In genomic region chr21:36149788-36150187, GRCh38 we compare ENCODE assay signal across 2 cellular contexts.
A peak's percentile ranks its signal among the peaks of the same experiment; 100 is the strongest.
TF ChIP-seq lines count a peak whose summit lies in the region.

No MANE protein-coding gene starts in this region.

TF ChIP-seq in HEK293, 187 proteins besides CTCF, POLR2A, EP300 and RAD21:
- peak; percentile 87 for TF ChIP-seq ZNF121 (tag by site-specific recombination; IDR thresholded peaks at IDR 0.05)
- no peak for TF ChIP-seq ZNF48 (tag by site-specific recombination; IDR thresholded peaks at IDR 0.05)

TF ChIP-seq in GM12878, 131 proteins besides CTCF, POLR2A, EP300 and RAD21:
- TF ChIP-seq PAX8 (IDR thresholded peaks at IDR 0.05) = no peak
- no peak for TF ChIP-seq RUNX3 (IDR thresholded peaks at IDR 0.05; ENCODE audit: low read length)
- no peak for TF ChIP-seq STAT1 (conservative IDR thresholded peaks at IDR 0.05)
- TF ChIP-seq ZNF622 (IDR thresholded peaks at IDR 0.05) = no peak
- TF ChIP-seq HDAC2 (IDR thresholded peaks at IDR 0.05) = no peak
- TF ChIP-seq MAX (IDR thresholded peaks at IDR 0.05; ENCODE audit: low read depth, low read length) = no peak
- no peak for TF ChIP-seq NBN (IDR thresholded peaks at IDR 0.05)
- TF ChIP-seq NKRF (conservative IDR thresholded peaks at IDR 0.05) = no peak
- no peak for TF ChIP-seq SMAD5 (IDR thresholded peaks at IDR 0.05; ENCODE audit: low read depth)
- TF ChIP-seq IRF4 (IDR thresholded peaks at IDR 0.05; ENCODE audit: low read depth, low read length) = no peak
- TF ChIP-seq IKZF1 (conservative IDR thresholded peaks at IDR 0.05) = no peak
